Comparison of ENCODE assay signal across 1 cellular context in the genomic region with DNA sequence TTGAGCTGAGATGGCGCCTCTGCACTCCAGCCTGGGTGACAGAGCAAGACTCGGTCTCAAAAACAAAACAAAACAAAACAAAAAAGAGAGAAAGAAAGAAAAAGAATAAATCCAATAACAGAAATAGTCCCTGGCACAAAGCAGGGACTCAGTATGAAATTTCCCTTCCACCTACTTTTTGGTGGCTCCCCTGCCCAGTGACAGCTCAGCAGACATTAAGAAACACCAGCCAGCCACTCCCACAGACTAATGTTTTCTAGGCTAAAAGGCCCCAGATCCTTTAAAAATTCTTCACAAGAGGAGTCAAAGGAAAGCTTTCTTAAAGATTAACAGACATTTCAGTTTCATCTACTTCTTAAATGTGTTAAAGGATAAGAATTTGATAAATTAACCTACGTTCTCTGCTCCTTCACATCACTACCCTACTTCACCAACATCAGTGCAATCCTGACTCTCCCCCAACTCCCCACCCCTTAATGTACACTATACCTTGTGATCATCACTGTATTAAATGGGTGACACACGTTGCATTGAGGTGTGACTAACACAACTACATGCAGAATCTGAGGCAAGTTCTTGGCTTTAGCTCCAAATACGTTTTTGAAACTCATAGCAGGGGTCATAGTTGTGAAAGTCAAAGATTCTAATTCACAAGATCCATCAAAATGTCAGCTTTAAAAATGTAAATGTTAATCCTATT.
TF ChIP-seq lines count a peak whose summit lies in the region.

No MANE protein-coding gene starts in this region.

TF ChIP-seq in SK-N-SH, 30 proteins besides CTCF, POLR2A, EP300 and RAD21:
- TF ChIP-seq, protein P1, sequence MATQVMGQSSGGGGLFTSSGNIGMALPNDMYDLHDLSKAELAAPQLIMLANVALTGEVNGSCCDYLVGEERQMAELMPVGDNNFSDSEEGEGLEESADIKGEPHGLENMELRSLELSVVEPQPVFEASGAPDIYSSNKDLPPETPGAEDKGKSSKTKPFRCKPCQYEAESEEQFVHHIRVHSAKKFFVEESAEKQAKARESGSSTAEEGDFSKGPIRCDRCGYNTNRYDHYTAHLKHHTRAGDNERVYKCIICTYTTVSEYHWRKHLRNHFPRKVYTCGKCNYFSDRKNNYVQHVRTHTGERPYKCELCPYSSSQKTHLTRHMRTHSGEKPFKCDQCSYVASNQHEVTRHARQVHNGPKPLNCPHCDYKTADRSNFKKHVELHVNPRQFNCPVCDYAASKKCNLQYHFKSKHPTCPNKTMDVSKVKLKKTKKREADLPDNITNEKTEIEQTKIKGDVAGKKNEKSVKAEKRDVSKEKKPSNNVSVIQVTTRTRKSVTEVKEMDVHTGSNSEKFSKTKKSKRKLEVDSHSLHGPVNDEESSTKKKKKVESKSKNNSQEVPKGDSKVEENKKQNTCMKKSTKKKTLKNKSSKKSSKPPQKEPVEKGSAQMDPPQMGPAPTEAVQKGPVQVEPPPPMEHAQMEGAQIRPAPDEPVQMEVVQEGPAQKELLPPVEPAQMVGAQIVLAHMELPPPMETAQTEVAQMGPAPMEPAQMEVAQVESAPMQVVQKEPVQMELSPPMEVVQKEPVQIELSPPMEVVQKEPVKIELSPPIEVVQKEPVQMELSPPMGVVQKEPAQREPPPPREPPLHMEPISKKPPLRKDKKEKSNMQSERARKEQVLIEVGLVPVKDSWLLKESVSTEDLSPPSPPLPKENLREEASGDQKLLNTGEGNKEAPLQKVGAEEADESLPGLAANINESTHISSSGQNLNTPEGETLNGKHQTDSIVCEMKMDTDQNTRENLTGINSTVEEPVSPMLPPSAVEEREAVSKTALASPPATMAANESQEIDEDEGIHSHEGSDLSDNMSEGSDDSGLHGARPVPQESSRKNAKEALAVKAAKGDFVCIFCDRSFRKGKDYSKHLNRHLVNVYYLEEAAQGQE (IDR thresholded peaks at IDR 0.05; ENCODE audit: low read depth, low read length) = no peak
- TF ChIP-seq POLR2AphosphoS5 (IDR thresholded peaks at IDR 0.05; ENCODE audit: low read depth, low read length) (no peak), RFX5 (IDR thresholded peaks at IDR 0.05; ENCODE audit: low read length) (no peak)
